In genomic region chr11:95930948-95931347, GRCh38 we compare ENCODE assay signal across 31 cellular contexts. TPM values are rescaled to one million over a fixed set of nuclear protein-coding genes. Genes with fewer than 3 reads are reported as not detected.
DNase-seq lines count a peak whose midpoint lies in the region; ATAC-seq, FAIRE-seq and TF ChIP-seq lines count a peak whose summit lies in the region.
"Had no signal": no experiment of that assay in that cellular context is flagged by ENCODE, and none has a peak within 500 bp of the region (broad histone marks: within the 10 kb centered on the region; RNA-seq: fewer than 3 reads in every experiment).

No MANE protein-coding gene starts in this region.

- CTCF ChIA-PET in HepG2 (lab: Yijun Ruan, JAX; ENCODE audit: low intra/inter-chr PET ratio, low total read pairs): no interaction called here
- CTCF ChIA-PET in K562 (lab: Yijun Ruan, JAX; ENCODE audit: low intra/inter-chr PET ratio): no interaction called here

- no peak for ATAC-seq in HepG2
- no peak for ATAC-seq in right lobe of liver
- ATAC-seq in K562: no peak
- no peak for ATAC-seq in activated CD4-positive, CD25-positive, alpha-beta regulatory T cell treated with anti-CD3 and anti-CD28 coated beads, Interleukin-2, amount 50 U/mL, for 24 hours
- ATAC-seq: A549; CD8-positive, alpha-beta T cell had no signal

- H3K27ac ChIP-seq in HepG2 (ENCODE audit: extremely low read length, insufficient read depth, low read length) (no peak overlapping the region), right lobe of liver (no peak overlapping the region), K562 (ENCODE audit: extremely low read depth, low read depth, low read length) (no peak overlapping the region)
- H3K27ac ChIP-seq: 22Rv1; A549; BLaER1; BLaER1 treated with 17β-estradiol and CSF1 and Interleukin-3, amounts not matched to agents 10 nM and 100 nM; C4-2B had no signal

- no peaks in the 10 kb centered on the region for H3K9me1 ChIP-seq in K562 (ENCODE audit: control insufficient read depth, insufficient read depth, low read length)

- H3K27me3 ChIP-seq in HepG2 (ENCODE audit: control insufficient read depth in 1 of 2, insufficient read depth in 2 of 2, low read length in 2 of 2): peaks cover 0 to 9% of the 10 kb centered on the region in 2 experiments; a peak in 3 of 5 replicates
- no peaks in the 10 kb centered on the region for H3K27me3 ChIP-seq in right lobe of liver
- peaks cover 0 to 5% of the 10 kb centered on the region in 2 experiments; a peak in 1 of 5 replicates for H3K27me3 ChIP-seq in K562 (ENCODE audit: control insufficient read depth in 2 of 2, insufficient read depth in 2 of 2, low read length in 2 of 2)
- H3K27me3 ChIP-seq: BE2C; BLaER1; BLaER1 treated with 17β-estradiol and CSF1 and Interleukin-3, amounts not matched to agents 10 nM and 100 nM had no signal

- H3K4me2 ChIP-seq in HepG2 (ENCODE audit: low read depth, low read length) (no peak overlapping the region), K562 (ENCODE audit: insufficient read depth, low read length) (no peak overlapping the region)
- H3K4me2 ChIP-seq: A549; BLaER1; BLaER1 treated with 17β-estradiol and CSF1 and Interleukin-3, amounts not matched to agents 10 nM and 100 nM had no signal

- H3K4me3 ChIP-seq in HepG2 (replicated peaks in 1 of 3; ENCODE audit: insufficient read depth in 1 of 3, low read depth in 2 of 3, low read length in 3 of 3) (no peak overlapping the region), right lobe of liver (no peak overlapping the region), K562 (no peak overlapping the region)
- H3K4me3 ChIP-seq: A549; BLaER1; BLaER1 treated with 17β-estradiol and CSF1 and Interleukin-3, amounts not matched to agents 10 nM and 100 nM had no signal

- peaks cover 22% of the 10 kb centered on the region for H3K9me3 ChIP-seq in HepG2 (ENCODE audit: low read length)
- no peaks in the 10 kb centered on the region for H3K9me3 ChIP-seq in right lobe of liver
- H3K9me3 ChIP-seq in K562 (replicated peaks; ENCODE audit: control insufficient read depth, insufficient read depth, low read depth, low read length): no peaks in the 10 kb centered on the region
- H3K9me3 ChIP-seq: BE2C had no signal

- TF ChIP-seq EP300 in HepG2 (IDR thresholded peaks at IDR 0.05; ENCODE audit: low read depth in 2 of 2, low read length in 2 of 2) (no peak), HepG2 (CRISPR knock-in tag; IDR thresholded peaks at IDR 0.05; ENCODE audit: borderline replicate concordance) (no peak), K562 (IDR thresholded peaks at IDR 0.05; ENCODE audit: low read length) (no peak)

- intact Hi-C loops in HepG2 (cut with micrococcal nuclease; ENCODE audit: unreplicated experiment) (no loop called here), right lobe of liver (cut with DNase I) (no loop called here), K562 (cut with micrococcal nuclease) (no loop called here)

- TF ChIP-seq RAD21 in HepG2 (CRISPR knock-in tag; IDR thresholded peaks at IDR 0.05): no peak
- no peak for TF ChIP-seq RAD21 in K562 (CRISPR knock-in tag; conservative IDR thresholded peaks at IDR 0.05 in 1 of 2, IDR thresholded peaks at IDR 0.05 in 1 of 2)

- in situ Hi-C loops in HepG2 (cut with HindIII; ENCODE audit: extremely low pct_ligation_motif_present, low pct_unique_long_range_greater_than_20kb): no loop called here
- in situ Hi-C loops in K562 (cut with MboI): no loop called here

- no peak for TF ChIP-seq POLR2A in HepG2 (IDR thresholded peaks at IDR 0.05; ENCODE audit: insufficient read depth in 1 of 2, low read depth in 2 of 2, low read length in 2 of 2)
- no peak for TF ChIP-seq POLR2A in right lobe of liver (IDR thresholded peaks at IDR 0.05)
- TF ChIP-seq POLR2A in K562 (conservative IDR thresholded peaks at IDR 0.05): no peak

- H3K4me1 ChIP-seq in HepG2 (ENCODE audit: insufficient read depth, low read length) (peaks cover 10% of the 10 kb centered on the region; the same call in 1 of the 2 replicates), right lobe of liver (no peaks in the 10 kb centered on the region), K562 (replicated peaks in 1 of 2; ENCODE audit: control insufficient read depth in 2 of 2, insufficient read depth in 2 of 2, low read length in 2 of 2) (no peaks in the 10 kb centered on the region; a peak in 1 of 5 replicates)
- H3K4me1 ChIP-seq: BE2C; BLaER1; BLaER1 treated with 17β-estradiol and CSF1 and Interleukin-3, amounts not matched to agents 10 nM and 100 nM had no signal

- TF ChIP-seq CTCF in HepG2 (CRISPR knock-in tag; IDR thresholded peaks at IDR 0.05): no peak
- no peak for TF ChIP-seq CTCF in right lobe of liver (IDR thresholded peaks at IDR 0.05)
- TF ChIP-seq CTCF in K562 (IDR thresholded peaks at IDR 0.05 in 2 of 3, conservative IDR thresholded peaks at IDR 0.05 in 1 of 3; ENCODE audit: insufficient read depth in 2 of 3, low read depth in 1 of 3, low read length in 3 of 3): no peak

- BruUV-seq in HepG2 (replicated peaks; lab: Mats Ljungman, UMichigan) (no TSS peak), K562 (replicated peaks; lab: Mats Ljungman, UMichigan) (no TSS peak)

- WGBS in HepG2 (ENCODE audit: low lambda C conversion rate): 2% methylated on average over 1 of the region's 1 CpG
- 19% methylated on average over 1 of the region's 1 CpG for WGBS in right lobe of liver (ENCODE audit: insufficient coverage, low coverage, low lambda C conversion rate, missing lambda C conversion rate)
- WGBS in K562 (ENCODE audit: insufficient coverage, low coverage, missing lambda C conversion rate): 5% methylated on average over 1 of the region's 1 CpG

- H3K9ac ChIP-seq in HepG2 (ENCODE audit: insufficient read depth, low read depth, low read length) (no peak overlapping the region), K562 (ENCODE audit: insufficient read depth in 1 of 2, low read depth in 2 of 2, low read length in 2 of 2) (no peak overlapping the region)
- H3K9ac ChIP-seq: BLaER1; BLaER1 treated with 17β-estradiol and CSF1 and Interleukin-3, amounts not matched to agents 10 nM and 100 nM had no signal

- DNase-seq in HepG2 (ENCODE audit: low spot score): no peak
- no peak for DNase-seq in right lobe of liver
- no peak for DNase-seq in K562 (ENCODE audit: extremely low read depth in 1 of 4, low spot score in 3 of 4)
- DNase-seq: 8988T; ACHN; AML-193; BE2C; C1 segment of cervical spinal cord; Caco-2; Calu3; CD4-positive, alpha-beta memory T cell; CD4-positive, alpha-beta T cell; CD4-positive, CD25-positive, alpha-beta regulatory T cell; CD8-positive, alpha-beta memory T cell; CD8-positive, alpha-beta T cell; COR-L47; DMS 273 treated with DMSO at 0.1 percent for 48 hours; DMS153; DMS53; DMS79; DMS79 treated with DMSO at 0.1 percent for 48 hours; DND-41; EL had no signal

- no peak overlapping the region for H2AFZ ChIP-seq in HepG2 (ENCODE audit: low read length)
- no peak overlapping the region for H2AFZ ChIP-seq in K562 (ENCODE audit: low read depth, low read length)

- no peaks in the 10 kb centered on the region for H3K79me2 ChIP-seq in HepG2 (ENCODE audit: insufficient read depth, low read length)
- H3K79me2 ChIP-seq in K562 (ENCODE audit: control insufficient read depth, insufficient read depth, low read length): no peaks in the 10 kb centered on the region

- POLR2A ChIA-PET in HepG2 (lab: Yijun Ruan, JAX) (no interaction called here), K562 (lab: Yijun Ruan, JAX) (interaction anchor here (1.1 kb wide), 1 partner anchor 10 kb away, joined by 4 read pairs; no protein-coding TSS in a partner anchor)

- no peak for FAIRE-seq in HepG2 (lab: Jason Lieb, UNC)
- no peak for FAIRE-seq in K562 (lab: Jason Lieb, UNC)
- FAIRE-seq: A204.1, A549, D721Med had no signal

- H4K20me1 ChIP-seq in HepG2 (ENCODE audit: insufficient read depth, low read length) (no peaks in the 10 kb centered on the region), K562 (replicated peaks; ENCODE audit: control insufficient read depth, insufficient read depth, low read length) (no peaks in the 10 kb centered on the region)
- H4K20me1 ChIP-seq: BLaER1; BLaER1 treated with 17β-estradiol and CSF1 and Interleukin-3, amounts not matched to agents 10 nM and 100 nM had no signal

- H3K36me3 ChIP-seq in HepG2 (replicated peaks in 1 of 2; ENCODE audit: control insufficient read depth in 1 of 2, insufficient read depth in 2 of 2, low read length in 2 of 2) (no peaks in the 10 kb centered on the region), right lobe of liver (no peaks in the 10 kb centered on the region), K562 (ENCODE audit: control insufficient read depth, insufficient read depth, low read length) (no peaks in the 10 kb centered on the region)
- H3K36me3 ChIP-seq: BE2C; BLaER1; BLaER1 treated with 17β-estradiol and CSF1 and Interleukin-3, amounts not matched to agents 10 nM and 100 nM had no signal

RNA-seq across cellular contexts. Expression of gene MTMR2, which starts 7.0 kb away (rescaled TPM):
- total RNA-seq in HepG2 (2016; rRNA removed; fragmentation: Illumina TruSeq; extraction: Trizol): 22.3 and 38.2 TPM in 2 replicates
- 11.5 and 12.8 TPM in 2 replicates for total RNA-seq in HepG2 (2016; cell fraction: cytosol; rRNA removed; fragmentation: Illumina TruSeq; extraction: Trizol; ENCODE audit: low read depth)
- total RNA-seq in HepG2 (2016; cell fraction: insoluble cytoplasmic fraction; rRNA removed; fragmentation: Illumina TruSeq; extraction: Trizol): 23.1 and 36.8 TPM in 2 replicates
- 43.4 and 48.2 TPM in 2 replicates for total RNA-seq in HepG2 (2016; cell fraction: membrane; rRNA removed; fragmentation: Illumina TruSeq; extraction: Trizol)
- 17.8 and 19.2 TPM in 2 replicates for total RNA-seq in HepG2 (2016; cell fraction: nucleus; rRNA removed; fragmentation: Illumina TruSeq; extraction: Trizol)
- polyA plus RNA-seq in HepG2 (2011; rRNA removed): 9.7 and 12.7 TPM in 2 replicates
- 9.2 and 10.0 TPM in 2 replicates for polyA plus RNA-seq in HepG2 (2011; cell fraction: cytosol; rRNA removed)
- polyA plus RNA-seq in HepG2 (2011; cell fraction: nucleus; rRNA removed): 6.8 and 9.7 TPM in 2 replicates
- 15.2 and 23.6 TPM in 2 replicates for polyA plus RNA-seq in HepG2 (2012)
- polyA plus RNA-seq in HepG2 (2016; cell fraction: cytosol; fragmentation: Illumina TruSeq; extraction: Trizol; ENCODE audit: low read depth): 16.6 and 18.5 TPM in 2 replicates
- polyA plus RNA-seq in HepG2 (2016; cell fraction: insoluble cytoplasmic fraction; fragmentation: Illumina TruSeq; extraction: Trizol; ENCODE audit: low read depth): 38.0 and 39.3 TPM in 2 replicates
- 38.8 and 41.8 TPM in 2 replicates for polyA plus RNA-seq in HepG2 (2016; cell fraction: membrane; fragmentation: Illumina TruSeq; extraction: Trizol; ENCODE audit: low read depth)
- polyA plus RNA-seq in HepG2 (2016; cell fraction: nucleus; fragmentation: Illumina TruSeq; extraction: Trizol; ENCODE audit: insufficient read depth, low read depth): 16.0 and 18.3 TPM in 2 replicates
- 20.1 and 30.8 TPM in 2 replicates for polyA minus RNA-seq in HepG2 (2011; rRNA and poly(A)+ RNA removed; ENCODE audit: low replicate concordance)
- 25.3 and 30.0 TPM in 2 replicates for polyA minus RNA-seq in HepG2 (2011; cell fraction: cytosol; rRNA and poly(A)+ RNA removed)
- 40.2 and 50.2 TPM in 2 replicates for polyA minus RNA-seq in HepG2 (2011; cell fraction: nucleus; rRNA and poly(A)+ RNA removed)
- 1 to 10 TPM; 1.7 to 8.7 (median 3.9) TPM for total RNA-seq in right lobe of liver
- 6.2 and 16.6 TPM in 2 replicates for total RNA-seq in K562 (2011; cell fraction: chromatin; rRNA removed; ENCODE audit: low replicate concordance)
- 3.5 and 5.5 TPM in 2 replicates for total RNA-seq in K562 (2011; cell fraction: nucleolus; rRNA removed)
- 7.8 and 11.7 TPM in 2 replicates for total RNA-seq in K562 (2011; cell fraction: nucleoplasm; rRNA removed)
- 15.6 and 17.8 TPM in 2 replicates for total RNA-seq in K562 (2014; rRNA removed)
- 29.5 and 34.6 TPM in 2 replicates for total RNA-seq in K562 (2014; rRNA removed; fragmentation: Illumina TruSeq; extraction: Trizol)
- 23.5 and 25.2 TPM in 2 replicates for total RNA-seq in K562 (2015; rRNA removed; fragmentation: Illumina TruSeq; extraction: Trizol)
- total RNA-seq in K562 (2021): 35.8 and 38.2 TPM in 2 replicates
- 22.7 and 28.7 TPM in 2 replicates for polyA plus RNA-seq in K562 (2011; rRNA removed)
- 12.0 and 16.2 TPM in 2 replicates for polyA plus RNA-seq in K562 (2011; cell fraction: cytosol; rRNA removed)
- 10.3 and 14.8 TPM in 2 replicates for polyA plus RNA-seq in K562 (2011; cell fraction: nucleus; rRNA removed)
- 21.4 and 22.4 TPM in 2 replicates for polyA plus RNA-seq in K562 (2012)
- polyA plus RNA-seq in K562 (2014; fragmentation: Illumina TruSeq; extraction: Trizol): 29.6 and 34.6 TPM in 2 replicates
- polyA plus RNA-seq in K562 (2014; fragmentation: Nextera tagmentation; extraction: Ambion mirVana): 10 to 100 TPM; 12.6 to 15.8 TPM
- polyA plus RNA-seq in K562 (2014; rRNA removed): 17.0 and 20.8 TPM in 2 replicates
- 63.2 and 69.1 TPM in 2 replicates for polyA minus RNA-seq in K562 (2011; rRNA and poly(A)+ RNA removed)
- 30.4 and 34.0 TPM in 2 replicates for polyA minus RNA-seq in K562 (2011; cell fraction: cytosol; rRNA and poly(A)+ RNA removed)
- polyA minus RNA-seq in K562 (2011; cell fraction: nucleus; rRNA and poly(A)+ RNA removed): 13.9 and 21.8 TPM in 2 replicates
